ENCODE assay signal across 10 cellular contexts in the genomic region with DNA sequence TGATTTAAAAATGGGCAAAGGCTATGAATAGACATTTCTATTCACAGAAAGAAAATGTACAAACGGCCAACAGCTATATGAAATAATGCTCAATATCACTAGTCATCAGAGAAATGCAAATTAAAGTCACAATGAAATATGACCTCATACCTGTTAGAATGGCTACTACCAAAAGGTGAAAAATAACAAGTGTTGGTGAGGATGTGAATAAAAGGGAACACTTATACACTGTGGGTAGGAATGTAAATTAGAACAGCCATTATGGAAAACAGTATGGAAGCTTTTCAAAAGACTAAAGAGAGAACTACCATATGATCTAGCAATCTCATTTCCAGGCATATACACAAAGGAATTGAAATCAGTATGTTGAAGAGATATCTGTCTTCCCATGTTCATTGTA.
"Had no signal": no experiment of that assay in that cellular context is flagged by ENCODE, and none has a peak within 500 bp of the region (broad histone marks: within the 10 kb centered on the region; RNA-seq: fewer than 3 reads in every experiment).

No MANE protein-coding gene starts in this region.

- H3K9me3 Mint-ChIP-seq: GM23338, H9, HFFc6 had no signal

- H3K4me3 Mint-ChIP-seq: GM23338, H9, HFFc6, IgD-negative memory B cell had no signal

- H3K27me3 Mint-ChIP-seq: IgD-negative memory B cell had no signal

- H3K27ac Mint-ChIP-seq: GM23338, H9, HFFc6, IgD-negative memory B cell had no signal

- H3K9ac ChIP-seq: KMS-11 had no signal

- FAIRE-seq: H1, H54, HTR-8/SVneo had no signal

- DNase-seq: H9, HCEC 1CT, HFFc6, KBM-7 had no signal

- H3K4me3 ChIP-seq: GM23338 had no signal

- ATAC-seq: GM23338 had no signal

- H3K4me1 Mint-ChIP-seq: GM23338, H9, IgD-negative memory B cell had no signal

- H3K4me2 ChIP-seq: GM23338, KMS-11 had no signal

- H3K36me3 Mint-ChIP-seq: IgD-negative memory B cell had no signal

- H3K27ac ChIP-seq: KMS-11 had no signal

- H2AFZ ChIP-seq: GM23338 had no signal
